ENCODE assay signal across 24 cellular contexts in the genomic region with DNA sequence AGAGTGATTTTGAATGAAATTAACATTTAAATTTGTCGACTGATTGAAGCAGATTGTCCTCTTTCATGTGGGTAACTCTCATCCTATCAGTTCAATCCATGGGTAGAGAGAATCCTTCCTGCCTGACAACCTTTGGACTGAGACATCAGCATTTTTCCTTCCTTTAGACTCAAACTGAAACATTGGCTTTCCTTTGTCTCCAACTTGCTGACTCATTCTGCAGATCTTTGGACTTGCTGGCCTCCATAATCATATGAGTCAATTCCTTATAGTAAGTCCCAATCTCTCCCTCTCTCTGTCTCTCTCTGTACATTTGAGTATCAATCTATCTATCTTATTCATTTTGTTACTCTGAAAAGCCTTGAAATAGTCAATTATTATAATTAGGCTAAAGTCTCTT.
DNase-seq lines count a peak whose midpoint lies in the region; ATAC-seq and TF ChIP-seq lines count a peak whose summit lies in the region.
"Had no signal": no experiment of that assay in that cellular context is flagged by ENCODE, and none has a peak within 500 bp of the region (broad histone marks: within the 10 kb centered on the region; RNA-seq: fewer than 3 reads in every experiment).

No MANE protein-coding gene starts in this region.

- no peak overlapping the region for H3K4me3 ChIP-seq in fibroblast of pulmonary artery (replicated peaks; ENCODE audit: low read depth, low read length)
- no peak overlapping the region for H3K4me3 ChIP-seq in psoas muscle
- H3K4me3 ChIP-seq: BLaER1 treated with 17β-estradiol and CSF1 and Interleukin-3, amounts not matched to agents 10 nM and 100 nM; coronary artery; testis had no signal

- no peaks in the 10 kb centered on the region for H3K4me1 ChIP-seq in psoas muscle
- H3K4me1 ChIP-seq: BLaER1 treated with 17β-estradiol and CSF1 and Interleukin-3, amounts not matched to agents 10 nM and 100 nM; testis had no signal

- intact Hi-C loops in psoas muscle (cut with DNase I): no loop called here

- H3K36me3 ChIP-seq in psoas muscle (ENCODE audit: insufficient read depth in 1 of 2, low read depth in 1 of 2): no peaks in the 10 kb centered on the region
- H3K36me3 ChIP-seq: BLaER1 treated with 17β-estradiol and CSF1 and Interleukin-3, amounts not matched to agents 10 nM and 100 nM had no signal

- no peak for ATAC-seq in psoas muscle
- ATAC-seq in HG03457 (IDR thresholded peaks at IDR 0.05; ENCODE audit: unreplicated experiment): no peak
- ATAC-seq in GM21737 (IDR thresholded peaks at IDR 0.05; ENCODE audit: unreplicated experiment): no peak
- ATAC-seq: left lobe of liver had no signal

- H3K27me3 ChIP-seq in psoas muscle (ENCODE audit: insufficient read depth in 3 of 3, low read length in 2 of 3): no peaks in the 10 kb centered on the region
- H3K27me3 ChIP-seq: BLaER1 treated with 17β-estradiol and CSF1 and Interleukin-3, amounts not matched to agents 10 nM and 100 nM; testis had no signal

- no peak overlapping the region for H3K27ac ChIP-seq in psoas muscle
- H3K27ac ChIP-seq: BLaER1 treated with 17β-estradiol and CSF1 and Interleukin-3, amounts not matched to agents 10 nM and 100 nM; coronary artery; KMS-11; testis; VCaP had no signal

- no peaks in the 10 kb centered on the region for H3K9me3 ChIP-seq in psoas muscle
- H3K9me3 ChIP-seq: BLaER1 treated with 17β-estradiol and CSF1 and Interleukin-3, amounts not matched to agents 10 nM and 100 nM; testis had no signal

- 89 to 95% (median 94%) methylated on average over 1 of the region's 1 CpG for WGBS in psoas muscle, 3 donors

- DNase-seq in A172 (ENCODE audit: low spot score) (peak; percentile 5), ELR (ENCODE audit: low read depth) (peak; percentile 47), SW480 (ENCODE audit: low spot score) (peak; percentile 2), fibroblast of pulmonary artery (ENCODE audit: low read depth) (peak; percentile 0), psoas muscle (no peak), NCI-H2227 treated with DMSO at 0.1 percent for 48 hours (lab: John Stamatoyannopoulos, UW) (no peak)
- DNase-seq: activated CD4-positive, alpha-beta T cell treated with anti-CD3 and anti-CD28 coated beads, Interleukin-2, amount 10 ng/mL, durations not matched to agents 24 days and 14 days; activated naive CD4-positive, alpha-beta T cell; activated T-cell treated with anti-CD3 and anti-CD28 coated beads, Interleukin-2, amount 50 U/mL, for 48 hours; EL; mesendoderm; NCI-H146; NCI-H510A; stimulated activated CD4-positive, alpha-beta T cell treated with anti-CD3 and anti-CD28 coated beads, Interleukin-12 subunit alpha, Interleukin-12 subunit beta, amount 100 ng/mL, for 4 hours; stimulated activated CD4-positive, alpha-beta T cell treated with anti-CD3 and anti-CD28 coated beads, Interleukin-4, amount 100 ng/mL, for 24 hours; stimulated activated naive CD4-positive, alpha-beta T cell treated with Interleukin-2 at 50 U/mL for 16 hours; testis had no signal

- TF ChIP-seq CTCF in fibroblast of pulmonary artery (IDR thresholded peaks at IDR 0.05; ENCODE audit: low read length, missing control alignments): no peak
- TF ChIP-seq CTCF in psoas muscle (IDR thresholded peaks at IDR 0.05): no peak

Comparison
In these comparisons a context has a peak if more than half of its experiments do, and no peak if none do; other contexts are left out.
1. DNase-seq: peak in A172 (single experiment), ELR (single experiment), SW480 (single experiment) and fibroblast of pulmonary artery (single experiment); none in psoas muscle (0 of 2) and NCI-H2227 treated with DMSO at 0.1 percent for 48 hours (single experiment).